ENCODE assay signal across 8 cellular contexts in the genomic region with DNA sequence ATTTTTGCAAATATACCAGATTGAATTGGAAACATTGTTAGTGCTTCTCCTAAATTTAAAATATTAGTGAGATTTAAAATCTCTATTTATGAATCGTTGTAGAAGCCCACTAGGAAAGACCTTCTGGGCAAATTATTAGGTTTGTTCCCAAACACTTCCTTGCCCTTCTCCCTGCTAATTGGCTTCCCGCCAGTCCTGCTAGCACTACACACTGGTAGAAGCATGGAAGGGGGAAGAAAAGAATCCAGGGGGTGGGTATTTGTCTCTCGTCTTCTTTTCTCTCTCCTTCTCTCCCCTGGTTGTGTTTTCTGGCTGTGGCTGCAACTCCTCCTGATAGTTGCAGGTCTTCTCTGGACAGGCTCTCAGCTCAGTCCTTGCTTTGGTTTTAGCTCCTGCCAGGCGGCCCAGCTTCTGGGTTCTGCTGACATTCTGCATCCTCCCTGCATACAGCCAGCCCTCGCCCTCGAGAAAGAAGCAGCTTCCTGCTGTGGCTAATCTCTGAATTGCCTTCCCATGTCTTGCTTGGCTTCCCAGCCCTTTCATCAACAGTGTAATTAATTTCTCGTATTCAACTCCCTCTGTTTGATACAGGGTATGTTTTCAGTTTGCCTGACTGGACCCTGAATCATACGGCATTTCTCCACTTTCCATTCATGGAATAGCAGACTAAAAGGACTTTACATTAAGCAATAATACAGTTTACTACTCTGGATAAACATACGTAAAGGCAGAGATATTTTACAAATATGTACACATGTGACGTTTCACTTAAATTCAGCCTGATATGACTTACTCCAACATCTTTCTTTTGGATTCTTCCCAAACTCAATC. TPM values are rescaled to one million over a fixed set of nuclear protein-coding genes. Genes with fewer than 3 reads are reported as not detected.
DNase-seq lines count a peak whose midpoint lies in the region; ATAC-seq and TF ChIP-seq lines count a peak whose summit lies in the region.
"Had no signal": no experiment of that assay in that cellular context is flagged by ENCODE, and none has a peak within 500 bp of the region (broad histone marks: within the 10 kb centered on the region; RNA-seq: fewer than 3 reads in every experiment).

No MANE protein-coding gene starts in this region.

- CTCF ChIA-PET in HEK293 (lab: Yijun Ruan, JAX): interaction anchor here (1.0 kb wide), 1 partner anchor 393 kb away, joined by 4 read pairs; no protein-coding TSS in a partner anchor

- no peaks in the 10 kb centered on the region for H3K9me3 ChIP-seq in HEK293 (ENCODE audit: control insufficient read depth, insufficient read depth, low read depth, low read length)
- no peaks in the 10 kb centered on the region for H3K9me3 ChIP-seq in sigmoid colon

- no peak for TF ChIP-seq EP300 in sigmoid colon (IDR thresholded peaks at IDR 0.05)

- no peak for TF ChIP-seq POLR2A in sigmoid colon (IDR thresholded peaks at IDR 0.05)

- ATAC-seq in HG03439 (IDR thresholded peaks at IDR 0.05; ENCODE audit: unreplicated experiment): no peak
- no peak for ATAC-seq in HG03097 (IDR thresholded peaks at IDR 0.05; ENCODE audit: low FRiP score, unreplicated experiment)
- no peak for ATAC-seq in HG03342 (IDR thresholded peaks at IDR 0.05; ENCODE audit: unreplicated experiment)
- ATAC-seq: activated naive CD4-positive, alpha-beta T cell treated with anti-CD3 and anti-CD28 coated beads, Interleukin-2, amount 50 U/mL, for 72 hours had no signal

- no peaks in the 10 kb centered on the region for H3K36me3 ChIP-seq in HEK293 (ENCODE audit: control insufficient read depth in 2 of 2, insufficient read depth in 1 of 2, low read length in 2 of 2)
- no peaks in the 10 kb centered on the region for H3K36me3 ChIP-seq in sigmoid colon

- 62 to 67% methylated on average over 10 of the region's 10 CpGs for WGBS in sigmoid colon, 2 donors

- intact Hi-C loops in sigmoid colon (cut with DNase I): no loop called here

- no peaks in the 10 kb centered on the region for H3K27me3 ChIP-seq in sigmoid colon

- DNase-seq in RPMI7951 (ENCODE audit: low read depth): peak; percentile 11
- peak; percentile 64 for DNase-seq in fibroblast of peridontal ligament (ENCODE audit: extremely low read depth)
- peak; percentile 75 for DNase-seq in sigmoid colon

- TF ChIP-seq CTCF in HEK293 (tag by site-specific recombination; IDR thresholded peaks at IDR 0.05) (no peak), sigmoid colon (IDR thresholded peaks at IDR 0.05) (no peak)

- no peak overlapping the region for H3K4me3 ChIP-seq in HEK293 (ENCODE audit: low read depth, low read length)
- peak overlapping the region in 2 of 4 donors; percentile 9 to 22 for H3K4me3 ChIP-seq in sigmoid colon

- H3K27ac ChIP-seq in HEK293 (ENCODE audit: extremely low read depth, low read depth, low read length): no peak overlapping the region
- H3K27ac ChIP-seq in sigmoid colon: peak overlapping the region in 3 of 4 donors; percentile 65 to 72 (median 71)

- H3K4me1 ChIP-seq in HEK293 (ENCODE audit: control insufficient read depth, insufficient read depth, low read length): peaks cover 8% of the 10 kb centered on the region
- peaks cover 0 to 23% (median 16%) of the 10 kb centered on the region in 4 donors for H3K4me1 ChIP-seq in sigmoid colon

- POLR2A ChIA-PET in HEK293 (lab: Yijun Ruan, JAX): no interaction called here

TF ChIP-seq in HEK293, 187 proteins besides CTCF, POLR2A, EP300 and RAD21 (continues in another document):
- TF ChIP-seq, protein P1, sequence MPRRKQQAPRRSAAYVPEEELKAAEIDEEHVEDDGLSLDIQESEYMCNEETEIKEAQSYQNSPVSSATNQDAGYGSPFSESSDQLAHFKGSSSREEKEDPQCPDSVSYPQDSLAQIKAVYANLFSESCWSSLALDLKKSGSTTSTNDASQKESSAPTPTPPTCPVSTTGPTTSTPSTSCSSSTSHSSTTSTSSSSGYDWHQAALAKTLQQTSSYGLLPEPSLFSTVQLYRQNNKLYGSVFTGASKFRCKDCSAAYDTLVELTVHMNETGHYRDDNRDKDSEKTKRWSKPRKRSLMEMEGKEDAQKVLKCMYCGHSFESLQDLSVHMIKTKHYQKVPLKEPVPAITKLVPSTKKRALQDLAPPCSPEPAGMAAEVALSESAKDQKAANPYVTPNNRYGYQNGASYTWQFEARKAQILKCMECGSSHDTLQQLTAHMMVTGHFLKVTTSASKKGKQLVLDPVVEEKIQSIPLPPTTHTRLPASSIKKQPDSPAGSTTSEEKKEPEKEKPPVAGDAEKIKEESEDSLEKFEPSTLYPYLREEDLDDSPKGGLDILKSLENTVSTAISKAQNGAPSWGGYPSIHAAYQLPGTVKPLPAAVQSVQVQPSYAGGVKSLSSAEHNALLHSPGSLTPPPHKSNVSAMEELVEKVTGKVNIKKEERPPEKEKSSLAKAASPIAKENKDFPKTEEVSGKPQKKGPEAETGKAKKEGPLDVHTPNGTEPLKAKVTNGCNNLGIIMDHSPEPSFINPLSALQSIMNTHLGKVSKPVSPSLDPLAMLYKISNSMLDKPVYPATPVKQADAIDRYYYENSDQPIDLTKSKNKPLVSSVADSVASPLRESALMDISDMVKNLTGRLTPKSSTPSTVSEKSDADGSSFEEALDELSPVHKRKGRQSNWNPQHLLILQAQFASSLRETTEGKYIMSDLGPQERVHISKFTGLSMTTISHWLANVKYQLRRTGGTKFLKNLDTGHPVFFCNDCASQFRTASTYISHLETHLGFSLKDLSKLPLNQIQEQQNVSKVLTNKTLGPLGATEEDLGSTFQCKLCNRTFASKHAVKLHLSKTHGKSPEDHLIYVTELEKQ (tag by site-specific recombination; IDR thresholded peaks at IDR 0.05; ENCODE audit: borderline replicate concordance): no peak
- TF ChIP-seq, protein P2, sequence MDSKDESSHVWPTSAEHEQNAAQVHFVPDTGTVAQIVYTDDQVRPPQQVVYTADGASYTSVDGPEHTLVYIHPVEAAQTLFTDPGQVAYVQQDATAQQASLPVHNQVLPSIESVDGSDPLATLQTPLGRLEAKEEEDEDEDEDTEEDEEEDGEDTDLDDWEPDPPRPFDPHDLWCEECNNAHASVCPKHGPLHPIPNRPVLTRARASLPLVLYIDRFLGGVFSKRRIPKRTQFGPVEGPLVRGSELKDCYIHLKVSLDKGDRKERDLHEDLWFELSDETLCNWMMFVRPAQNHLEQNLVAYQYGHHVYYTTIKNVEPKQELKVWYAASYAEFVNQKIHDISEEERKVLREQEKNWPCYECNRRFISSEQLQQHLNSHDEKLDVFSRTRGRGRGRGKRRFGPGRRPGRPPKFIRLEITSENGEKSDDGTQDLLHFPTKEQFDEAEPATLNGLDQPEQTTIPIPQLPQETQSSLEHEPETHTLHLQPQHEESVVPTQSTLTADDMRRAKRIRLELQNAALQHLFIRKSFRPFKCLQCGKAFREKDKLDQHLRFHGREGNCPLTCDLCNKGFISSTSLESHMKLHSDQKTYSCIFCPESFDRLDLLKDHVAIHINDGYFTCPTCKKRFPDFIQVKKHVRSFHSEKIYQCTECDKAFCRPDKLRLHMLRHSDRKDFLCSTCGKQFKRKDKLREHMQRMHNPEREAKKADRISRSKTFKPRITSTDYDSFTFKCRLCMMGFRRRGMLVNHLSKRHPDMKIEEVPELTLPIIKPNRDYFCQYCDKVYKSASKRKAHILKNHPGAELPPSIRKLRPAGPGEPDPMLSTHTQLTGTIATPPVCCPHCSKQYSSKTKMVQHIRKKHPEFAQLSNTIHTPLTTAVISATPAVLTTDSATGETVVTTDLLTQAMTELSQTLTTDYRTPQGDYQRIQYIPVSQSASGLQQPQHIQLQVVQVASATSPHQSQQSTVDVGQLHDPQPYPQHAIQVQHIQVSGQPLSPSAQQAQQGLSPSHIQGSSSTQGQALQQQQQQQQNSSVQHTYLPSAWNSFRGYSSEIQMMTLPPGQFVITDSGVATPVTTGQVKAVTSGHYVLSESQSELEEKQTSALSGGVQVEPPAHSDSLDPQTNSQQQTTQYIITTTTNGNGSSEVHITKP (tag by site-specific recombination; IDR thresholded peaks at IDR 0.05): peak; percentile 81
- TF ChIP-seq TRIM28 (IDR thresholded peaks at IDR 0.05; ENCODE audit: borderline replicate concordance, low read length) (0 out of 2 replicates have a peak, but pooled peaks have one; percentile 36), MZF1 (tag by site-specific recombination; IDR thresholded peaks at IDR 0.05; ENCODE audit: borderline replicate concordance) (no peak), ZBTB20 (tag by site-specific recombination; IDR thresholded peaks at IDR 0.05) (peak; percentile 38; the same call in 1 of the 2 replicates), SP7 (tag by site-specific recombination; IDR thresholded peaks at IDR 0.05) (0 out of 2 replicates have a peak, but pooled peaks have one; percentile 30), ZNF16 (tag by site-specific recombination; IDR thresholded peaks at IDR 0.05; ENCODE audit: low read depth) (no peak), PRDM1 (tag by site-specific recombination; IDR thresholded peaks at IDR 0.05) (no peak), ZNF37A (tag by site-specific recombination; IDR thresholded peaks at IDR 0.05) (no peak), ZNF175 (tag by site-specific recombination; IDR thresholded peaks at IDR 0.05) (no peak), ZNF596 (tag by site-specific recombination; IDR thresholded peaks at IDR 0.05) (no peak)
- TF ChIP-seq, protein P3, sequence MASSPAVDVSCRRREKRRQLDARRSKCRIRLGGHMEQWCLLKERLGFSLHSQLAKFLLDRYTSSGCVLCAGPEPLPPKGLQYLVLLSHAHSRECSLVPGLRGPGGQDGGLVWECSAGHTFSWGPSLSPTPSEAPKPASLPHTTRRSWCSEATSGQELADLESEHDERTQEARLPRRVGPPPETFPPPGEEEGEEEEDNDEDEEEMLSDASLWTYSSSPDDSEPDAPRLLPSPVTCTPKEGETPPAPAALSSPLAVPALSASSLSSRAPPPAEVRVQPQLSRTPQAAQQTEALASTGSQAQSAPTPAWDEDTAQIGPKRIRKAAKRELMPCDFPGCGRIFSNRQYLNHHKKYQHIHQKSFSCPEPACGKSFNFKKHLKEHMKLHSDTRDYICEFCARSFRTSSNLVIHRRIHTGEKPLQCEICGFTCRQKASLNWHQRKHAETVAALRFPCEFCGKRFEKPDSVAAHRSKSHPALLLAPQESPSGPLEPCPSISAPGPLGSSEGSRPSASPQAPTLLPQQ (tag by site-specific recombination; IDR thresholded peaks at IDR 0.05): no peak
- TF ChIP-seq, protein P4, sequence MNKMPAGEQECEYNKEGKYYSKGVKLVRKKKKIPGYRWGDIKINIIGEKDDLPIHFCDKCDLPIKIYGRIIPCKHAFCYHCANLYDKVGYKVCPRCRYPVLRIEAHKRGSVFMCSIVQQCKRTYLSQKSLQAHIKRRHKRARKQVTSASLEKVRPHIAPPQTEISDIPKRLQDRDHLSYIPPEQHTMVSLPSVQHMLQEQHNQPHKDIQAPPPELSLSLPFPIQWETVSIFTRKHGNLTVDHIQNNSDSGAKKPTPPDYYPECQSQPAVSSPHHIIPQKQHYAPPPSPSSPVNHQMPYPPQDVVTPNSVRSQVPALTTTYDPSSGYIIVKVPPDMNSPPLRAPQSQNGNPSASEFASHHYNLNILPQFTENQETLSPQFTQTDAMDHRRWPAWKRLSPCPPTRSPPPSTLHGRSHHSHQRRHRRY (tag by site-specific recombination; IDR thresholded peaks at IDR 0.05): no peak

RNA-seq across cellular contexts. Expression of a gene that starts 6.9 kb away (rescaled TPM):
- total RNA-seq in RPMI7951 (2014; rRNA removed; shearing (Covaris generic)): 0.96 and 1.4 TPM in 2 replicates
- 10 to 100 TPM; 42.5 to 64.0 (median 52.7) TPM for total RNA-seq in sigmoid colon
- 1 to 10 TPM; 3.2 to 6.6 (median 3.7) TPM for polyA plus RNA-seq in sigmoid colon

Comparison
In these comparisons a context has a peak if more than half of its experiments do, and no peak if none do; other contexts are left out.
1. DNase-seq: peak in every context shown above with its lines; median percentile 75 in sigmoid colon; 64 in fibroblast of peridontal ligament; 11 in RPMI7951.
2. RNA of a gene that starts 6.9 kb away (total RNA-seq): 42.5 to 64.0 TPM in sigmoid colon; 0.96 to 1.4 TPM in RPMI7951; every median in the first group is over 10 times any median in the second.